Comparison of ENCODE assay signal across 8 cellular contexts in the genomic region with DNA sequence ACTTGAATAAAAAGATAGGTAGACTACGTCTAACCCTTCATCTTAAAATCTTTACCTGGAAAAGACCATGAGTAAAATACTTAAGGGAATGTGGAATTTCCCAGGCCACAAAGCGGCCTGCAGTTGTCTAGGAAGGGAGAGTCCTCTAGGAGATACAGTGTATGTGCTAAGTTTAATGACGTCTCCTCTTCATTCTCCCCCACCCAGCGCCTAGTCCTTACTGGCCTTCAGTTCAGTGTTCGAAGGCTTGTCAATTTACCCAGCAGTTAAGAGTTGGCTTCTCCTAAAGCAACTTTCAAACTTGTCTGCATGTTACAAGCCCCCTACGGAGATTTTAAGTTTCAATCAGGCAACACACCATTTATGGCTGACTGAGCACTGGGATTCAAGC. TPM values are rescaled to one million over a fixed set of nuclear protein-coding genes. Genes with fewer than 3 reads are reported as not detected.
DNase-seq lines count a peak whose midpoint lies in the region; ATAC-seq and TF ChIP-seq lines count a peak whose summit lies in the region.

No MANE protein-coding gene starts in this region.

- no peaks in the 10 kb centered on the region for H3K9me3 ChIP-seq in left ventricle myocardium inferior (replicated peaks)

- no peaks in the 10 kb centered on the region for H3K27me3 ChIP-seq in left ventricle myocardium inferior (ENCODE audit: low read depth)

- peaks cover 23% of the 10 kb centered on the region for H3K27me3 Mint-ChIP-seq in glutamatergic neuron (ENCODE audit: unreplicated experiment)

- peak overlapping the region; percentile 98 for H3K27ac Mint-ChIP-seq in glutamatergic neuron (ENCODE audit: unreplicated experiment)
- peak overlapping the region; percentile 97 for H3K27ac Mint-ChIP-seq in stimulated activated effector memory CD8-positive, alpha-beta T cell treated with anti-CD3 and anti-CD28 coated beads, Interleukin-12 subunit alpha, Interleukin-12 subunit beta, amount 100 ng/mL, for 72 hours

- no peaks in the 10 kb centered on the region for H3K36me3 Mint-ChIP-seq in glutamatergic neuron (ENCODE audit: unreplicated experiment)
- peaks cover 56% of the 10 kb centered on the region for H3K36me3 Mint-ChIP-seq in stimulated activated effector memory CD8-positive, alpha-beta T cell treated with anti-CD3 and anti-CD28 coated beads, Interleukin-12 subunit alpha, Interleukin-12 subunit beta, amount 100 ng/mL, for 72 hours

- H3K4me3 Mint-ChIP-seq in glutamatergic neuron (ENCODE audit: unreplicated experiment), result peak overlapping the region; percentile 98
- H3K4me3 Mint-ChIP-seq in stimulated activated effector memory CD8-positive, alpha-beta T cell treated with anti-CD3 and anti-CD28 coated beads, Interleukin-12 subunit alpha, Interleukin-12 subunit beta, amount 100 ng/mL, for 72 hours, result peak overlapping the region; percentile 94

- H3K27ac ChIP-seq in left ventricle myocardium inferior (replicated peaks) (peak overlapping the region; percentile 99), VCaP (peak overlapping the region; percentile 89)

- H3K4me3 ChIP-seq in left ventricle myocardium inferior, result peak overlapping the region; percentile 89

- TF ChIP-seq CTCF in left ventricle myocardium inferior (IDR thresholded peaks at IDR 0.05; ENCODE audit: borderline replicate concordance) (no peak), VCaP (conservative IDR thresholded peaks at IDR 0.05) (no peak), glutamatergic neuron (IDR thresholded peaks at IDR 0.05; ENCODE audit: partially characterized antibody, unreplicated experiment) (no peak)

- peaks cover 6% of the 10 kb centered on the region for H3K36me3 ChIP-seq in left ventricle myocardium inferior

- DNase-seq in left ventricle myocardium inferior, result no peak
- DNase-seq in left ventricle myocardium superior, result no peak
- DNase-seq in glutamatergic neuron, result no peak
- peak in 1 of 2 donors; percentile 63 for DNase-seq in stimulated activated effector memory CD8-positive, alpha-beta T cell treated with anti-CD3 and anti-CD28 coated beads, Interleukin-12 subunit alpha, Interleukin-12 subunit beta, amount 100 ng/mL, for 72 hours (ENCODE audit: low spot score in 2 of 2)
- DNase-seq in globus pallidus (ENCODE audit: low spot score), result no peak
- DNase-seq in activated CD4-positive, alpha-beta T cell treated with anti-CD3 and anti-CD28 coated beads for 4 hours, result no peak

- peaks cover 30% of the 10 kb centered on the region for H3K9me3 Mint-ChIP-seq in glutamatergic neuron (ENCODE audit: unreplicated experiment)
- H3K9me3 Mint-ChIP-seq in stimulated activated effector memory CD8-positive, alpha-beta T cell treated with anti-CD3 and anti-CD28 coated beads, Interleukin-12 subunit alpha, Interleukin-12 subunit beta, amount 100 ng/mL, for 72 hours, result peaks cover 3% of the 10 kb centered on the region

- intact Hi-C loops in left ventricle myocardium inferior (cut with micrococcal nuclease) (no loop called here), left ventricle myocardium superior (cut with micrococcal nuclease) (no loop called here)

- H3K4me1 Mint-ChIP-seq in glutamatergic neuron (ENCODE audit: low read depth, unreplicated experiment), result peaks cover 5% of the 10 kb centered on the region
- peaks cover 42% of the 10 kb centered on the region for H3K4me1 Mint-ChIP-seq in stimulated activated effector memory CD8-positive, alpha-beta T cell treated with anti-CD3 and anti-CD28 coated beads, Interleukin-12 subunit alpha, Interleukin-12 subunit beta, amount 100 ng/mL, for 72 hours

- no peak for ATAC-seq in left ventricle myocardium superior
- ATAC-seq in stimulated activated effector memory CD8-positive, alpha-beta T cell treated with anti-CD3 and anti-CD28 coated beads, Interleukin-12 subunit alpha, Interleukin-12 subunit beta, amount 100 ng/mL, for 72 hours, result no peak
- ATAC-seq in GM19455 (IDR thresholded peaks at IDR 0.05; ENCODE audit: unreplicated experiment), result no peak

- H3K4me1 ChIP-seq in left ventricle myocardium inferior, result peaks cover 45% of the 10 kb centered on the region

RNA-seq across cellular contexts. Expression of a gene that starts 35.2 kb away (rescaled TPM):
- total RNA-seq in left ventricle myocardium inferior, result 3.4 TPM
- total RNA-seq in left ventricle myocardium superior, result 4.5 TPM
- total RNA-seq in glutamatergic neuron (ENCODE audit: unreplicated experiment), result not detected
